Comparison of ENCODE assay signal across 16 cellular contexts in genomic region chr11:44661311-44661717, GRCh38.
DNase-seq lines count a peak whose midpoint lies in the region; ATAC-seq and TF ChIP-seq lines count a peak whose summit lies in the region.
"Had no signal": no experiment of that assay in that cellular context is flagged by ENCODE, and none has a peak within 500 bp of the region (broad histone marks: within the 10 kb centered on the region; RNA-seq: fewer than 3 reads in every experiment).

No MANE protein-coding gene starts in this region.

- intact Hi-C loops in left cardiac atrium (cut with DNase I) = no loop called here
- intact Hi-C loops in sciatic nerve (cut with DNase I) = no loop called here
- intact Hi-C loops in MCF 10A (cut with micrococcal nuclease) = no loop called here

- no peaks in the 10 kb centered on the region for H3K9me3 Mint-ChIP-seq in MCF 10A (ENCODE audit: unreplicated experiment)

- no peak overlapping the region for H3K4me2 ChIP-seq in mesendoderm (ENCODE audit: low read length)

- H3K4me1 ChIP-seq in mesendoderm (ENCODE audit: control insufficient read depth, low read depth, low read length) = no peaks in the 10 kb centered on the region

- no peak overlapping the region for H2BK120ac ChIP-seq in mesendoderm (ENCODE audit: low read depth, low read length)

- no peak overlapping the region for H3K18ac ChIP-seq in mesendoderm (ENCODE audit: low read length)

- no peaks in the 10 kb centered on the region for H3K79me1 ChIP-seq in mesendoderm (ENCODE audit: low read length)

- H3K9ac ChIP-seq in SK-N-MC (ENCODE audit: insufficient read length) (no peak overlapping the region), mesendoderm (ENCODE audit: low read length) (no peak overlapping the region)

- BruUV-seq in MCF 10A (replicated peaks; lab: Mats Ljungman, UMichigan) = no TSS peak

- ATAC-seq in left cardiac atrium (peak; percentile 35 to 53), sciatic nerve (peak; percentile 67), HG02981 (IDR thresholded peaks at IDR 0.05; ENCODE audit: unreplicated experiment) (no peak)

- peak; percentile 8 for DNase-seq in AG10803 (ENCODE audit: low read depth)
- DNase-seq in SK-N-MC (ENCODE audit: low read depth, low spot score) = no peak
- DNase-seq in left cardiac atrium = no peak
- DNase-seq in sciatic nerve (ENCODE audit: low spot score) = no peak
- no peak for DNase-seq in mesendoderm
- DNase-seq in DMS 273 (lab: John Stamatoyannopoulos, UW; ENCODE audit: unreplicated experiment) = no peak
- no peak for DNase-seq in MCF 10A (ENCODE audit: unreplicated experiment)
- DNase-seq: GF-D8, KG1, NCI-H1048, NCI-H1436 treated with DMSO at 0.1 percent for 48 hours, NCI-H2029 treated with DMSO at 0.1 percent for 48 hours, NCI-H510A treated with DMSO at 0.1 percent for 48 hours, NCI-H82 had no signal

- no peaks in the 10 kb centered on the region for H3K79me2 ChIP-seq in mesendoderm (ENCODE audit: control insufficient read depth, insufficient read depth, low read length)

- no CpG with 5 or more reads among the region's 7 CpGs for WGBS in mesendoderm (ENCODE audit: extremely low coverage, insufficient coverage, low lambda C conversion rate)

- H3K27ac ChIP-seq in SK-N-MC = 0 out of 2 replicates have a peak overlapping the region, but pooled peaks have one; percentile 42
- no peak overlapping the region for H3K27ac ChIP-seq in mesendoderm (ENCODE audit: low read depth, low read length)

- H3K56ac ChIP-seq in mesendoderm (ENCODE audit: low read length) = no peak overlapping the region

- no peak overlapping the region for H4K8ac ChIP-seq in mesendoderm (ENCODE audit: low read depth, low read length)

- H3K23ac ChIP-seq in mesendoderm (ENCODE audit: low read length) = no peak overlapping the region

- CTCF ChIA-PET in MCF 10A (lab: Yijun Ruan, JAX) = interaction anchor here (0.6 kb wide), 1 partner anchor 103 kb away, joined by 3 read pairs; no protein-coding TSS in a partner anchor

- no peak overlapping the region for H3K4ac ChIP-seq in mesendoderm (ENCODE audit: low read depth, low read length)

- H3K27me3 ChIP-seq in mesendoderm (ENCODE audit: insufficient read depth, low read length, poor library complexity) = no peaks in the 10 kb centered on the region

- H3K36me3 Mint-ChIP-seq in MCF 10A (ENCODE audit: insufficient read depth, unreplicated experiment) = no peaks in the 10 kb centered on the region
- H3K36me3 Mint-ChIP-seq: CD14-positive monocyte had no signal

- H3K36me3 ChIP-seq in SK-N-MC (ENCODE audit: insufficient read depth, low read length) = no peaks in the 10 kb centered on the region
- H3K36me3 ChIP-seq in mesendoderm (ENCODE audit: control insufficient read depth, insufficient read depth, low read length) = no peaks in the 10 kb centered on the region

- TF ChIP-seq CTCF in AG10803 (conservative IDR thresholded peaks at IDR 0.05; ENCODE audit: low read length) = no peak
- no peak for TF ChIP-seq CTCF in MCF 10A (IDR thresholded peaks at IDR 0.05; ENCODE audit: unreplicated experiment)

- H3K9me3 ChIP-seq in SK-N-MC (ENCODE audit: low read depth, low read length) = no peaks in the 10 kb centered on the region; the same call in 1 of the 2 replicates

- no peak overlapping the region for H2BK15ac ChIP-seq in mesendoderm (replicated peaks; ENCODE audit: low read depth)

- H2BK5ac ChIP-seq in mesendoderm (ENCODE audit: low read length) = no peak overlapping the region

- no peak overlapping the region for H3K4me3 Mint-ChIP-seq in MCF 10A (ENCODE audit: unreplicated experiment)
- H3K4me3 Mint-ChIP-seq: CD14-positive monocyte had no signal

- no peak overlapping the region for H4K5ac ChIP-seq in mesendoderm (ENCODE audit: low read length)

- H2AK5ac ChIP-seq in mesendoderm (ENCODE audit: low read length) = no peak overlapping the region

- H3K4me3 ChIP-seq in AG10803 (ENCODE audit: low read length) (no peak overlapping the region), SK-N-MC (no peak overlapping the region), mesendoderm (ENCODE audit: low read length) (no peak overlapping the region)

- H3K4me1 Mint-ChIP-seq in MCF 10A (ENCODE audit: insufficient read depth, unreplicated experiment) = no peaks in the 10 kb centered on the region

- POLR2A ChIA-PET in MCF 10A (lab: Yijun Ruan, JAX) = no interaction called here

- H3K27me3 Mint-ChIP-seq in MCF 10A (ENCODE audit: insufficient read depth, unreplicated experiment) = peaks cover 32% of the 10 kb centered on the region

- H3K27ac Mint-ChIP-seq in MCF 10A (ENCODE audit: low read depth, unreplicated experiment) = no peak overlapping the region
